Comparison of ENCODE assay signal across 1 cellular context in the genomic region with DNA sequence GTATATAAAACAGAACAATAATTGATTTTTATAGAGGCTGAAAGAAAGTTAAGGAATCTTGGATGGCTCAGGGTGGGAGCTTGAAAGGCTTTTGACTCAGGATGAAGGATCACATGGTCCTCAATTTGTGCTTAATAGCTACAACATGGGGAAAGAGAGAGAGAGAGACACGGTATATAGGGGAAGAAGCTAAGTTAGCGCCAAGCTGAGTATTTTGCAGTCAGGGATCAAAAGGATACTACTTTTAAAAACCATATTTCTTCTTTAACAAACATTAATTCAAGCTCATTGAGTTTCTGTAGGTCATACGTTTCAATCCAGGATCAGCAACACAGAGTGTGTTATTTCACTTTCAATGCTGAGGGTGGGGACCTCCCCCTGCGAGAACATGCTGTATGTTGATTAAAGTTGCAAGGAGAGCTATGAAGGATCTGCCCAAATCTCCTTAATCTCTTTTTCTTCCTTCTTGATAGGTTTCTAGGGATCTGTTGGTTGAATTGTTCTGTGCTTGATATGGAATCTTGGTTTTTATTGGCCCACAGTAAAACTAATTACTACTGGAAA.
TF ChIP-seq lines count a peak whose summit lies in the region.

No MANE protein-coding gene starts in this region.

TF ChIP-seq in IMR-90, 13 proteins besides CTCF, POLR2A, EP300 and RAD21 (continued from another document):
- TF ChIP-seq USF2 (IDR thresholded peaks at IDR 0.05; ENCODE audit: low read depth, low read length), result no peak
- TF ChIP-seq, protein P1, sequence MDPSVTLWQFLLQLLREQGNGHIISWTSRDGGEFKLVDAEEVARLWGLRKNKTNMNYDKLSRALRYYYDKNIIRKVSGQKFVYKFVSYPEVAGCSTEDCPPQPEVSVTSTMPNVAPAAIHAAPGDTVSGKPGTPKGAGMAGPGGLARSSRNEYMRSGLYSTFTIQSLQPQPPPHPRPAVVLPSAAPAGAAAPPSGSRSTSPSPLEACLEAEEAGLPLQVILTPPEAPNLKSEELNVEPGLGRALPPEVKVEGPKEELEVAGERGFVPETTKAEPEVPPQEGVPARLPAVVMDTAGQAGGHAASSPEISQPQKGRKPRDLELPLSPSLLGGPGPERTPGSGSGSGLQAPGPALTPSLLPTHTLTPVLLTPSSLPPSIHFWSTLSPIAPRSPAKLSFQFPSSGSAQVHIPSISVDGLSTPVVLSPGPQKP (IDR thresholded peaks at IDR 0.05; ENCODE audit: borderline replicate concordance, low read depth, low read length), result no peak
- TF ChIP-seq SMC3 (IDR thresholded peaks at IDR 0.05; ENCODE audit: low read depth, low read length), result no peak
- TF ChIP-seq CHD1 (IDR thresholded peaks at IDR 0.05; ENCODE audit: low read depth, low read length), result no peak
- no peak for TF ChIP-seq BHLHE40 (IDR thresholded peaks at IDR 0.05; ENCODE audit: low read depth, low read length)
- TF ChIP-seq MXI1 (IDR thresholded peaks at IDR 0.05; ENCODE audit: borderline replicate concordance, low read depth, low read length), result no peak
- no peak for TF ChIP-seq RFX5 (IDR thresholded peaks at IDR 0.05; ENCODE audit: low read depth, low read length)
- no peak for TF ChIP-seq MAZ (IDR thresholded peaks at IDR 0.05; ENCODE audit: borderline replicate concordance, low read depth, low read length)
- no peak for TF ChIP-seq MAFK (IDR thresholded peaks at IDR 0.05; ENCODE audit: low read depth, low read length)
- no peak for TF ChIP-seq RCOR1 (IDR thresholded peaks at IDR 0.05; ENCODE audit: insufficient replicate concordance, low read length)
- TF ChIP-seq FOS (IDR thresholded peaks at IDR 0.05; ENCODE audit: low read depth, low read length), result no peak
